ENCODE assay signal across 8 cellular contexts in the genomic region with DNA sequence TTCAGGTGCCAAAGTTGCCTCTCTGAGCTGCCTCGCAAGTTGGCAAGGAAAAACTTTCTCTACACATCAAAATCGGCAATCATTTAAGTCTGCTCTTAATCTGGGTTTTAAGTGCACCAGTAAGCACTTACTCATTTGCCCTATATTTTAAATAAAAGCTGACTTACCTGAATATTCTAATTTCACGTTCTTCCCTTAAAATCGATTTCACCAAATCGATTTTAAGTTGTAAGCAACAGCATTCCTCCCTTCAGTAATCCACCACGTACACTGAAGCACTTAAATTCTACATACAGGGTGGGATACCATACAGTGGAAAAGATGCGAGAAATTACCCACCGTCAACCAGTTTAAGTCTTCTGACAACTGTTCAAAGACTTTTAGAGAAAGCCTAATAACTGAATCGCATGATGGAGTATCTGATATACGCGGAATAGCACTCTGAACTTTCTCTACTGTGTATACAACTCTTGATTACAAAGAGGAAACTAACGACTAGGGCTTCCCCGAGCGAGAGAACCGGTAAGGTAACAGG. TPM values are rescaled to one million over a fixed set of nuclear protein-coding genes. Genes with fewer than 3 reads are reported as not detected.
A peak's percentile ranks its signal among the peaks of the same experiment; 100 is the strongest.
DNase-seq lines count a peak whose midpoint lies in the region; ATAC-seq and TF ChIP-seq lines count a peak whose summit lies in the region.

No MANE protein-coding gene starts in this region.

- peak overlapping the region; percentile 94 for H3K9ac ChIP-seq in OCI-LY1 (ENCODE audit: low read length)
- H3K9ac ChIP-seq in endodermal cell (ENCODE audit: extremely low read depth, low read length, poor library complexity, severe bottlenecking): peak overlapping the region; percentile 84

- H3K4me1 ChIP-seq in CD8-positive, alpha-beta T cell (ENCODE audit: insufficient read depth, low read length): peaks cover 60% of the 10 kb centered on the region
- peaks cover 69% of the 10 kb centered on the region for H3K4me1 ChIP-seq in OCI-LY1 (ENCODE audit: insufficient read depth, low read length, severe bottlenecking)
- H3K4me1 ChIP-seq in endodermal cell (ENCODE audit: control insufficient read depth, insufficient read depth, low read length): peaks cover 11% of the 10 kb centered on the region
- H3K4me1 ChIP-seq in neutrophil (ENCODE audit: control insufficient read depth in 1 of 2, insufficient read depth in 1 of 2, low read depth in 1 of 2, low read length in 1 of 2): peaks cover 68 to 73% of the 10 kb centered on the region in 2 experiments

- WGBS in endodermal cell (ENCODE audit: insufficient coverage in 1 of 2, insufficient read length in 1 of 2), 2 experiments: 4 to 7% methylated on average over 13 to 15 of the region's 15 CpGs

- H3K4me2 ChIP-seq in OCI-LY1 (ENCODE audit: low read length): peak overlapping the region; percentile 76

- H3K9me3 Mint-ChIP-seq in CD8-positive, alpha-beta T cell: no peaks in the 10 kb centered on the region
- H3K9me3 Mint-ChIP-seq in endodermal cell: no peaks in the 10 kb centered on the region

- DNase-seq in CD8-positive, alpha-beta T cell: no peak
- no peak for DNase-seq in endodermal cell
- no peak for DNase-seq in activated CD8-positive, alpha-beta memory T cell treated with anti-CD3 and anti-CD28 coated beads, Interleukin-2, amount 50 U/mL, for 4 hours

- H3K36me3 Mint-ChIP-seq in CD8-positive, alpha-beta T cell: peaks cover 13% of the 10 kb centered on the region
- H3K36me3 Mint-ChIP-seq in endodermal cell (ENCODE audit: low read depth): peaks cover 3% of the 10 kb centered on the region

- peaks cover 62% of the 10 kb centered on the region for H3K79me2 ChIP-seq in OCI-LY1 (ENCODE audit: insufficient read depth, low read length)

- peak overlapping the region; percentile 95 for H3K27ac Mint-ChIP-seq in CD8-positive, alpha-beta T cell
- peak overlapping the region; percentile 93 for H3K27ac Mint-ChIP-seq in endodermal cell

- H3K4me3 ChIP-seq in CD8-positive, alpha-beta T cell (ENCODE audit: low read depth, low read length): peak overlapping the region; percentile 68
- H3K4me3 ChIP-seq in OCI-LY1 (ENCODE audit: low read depth, low read length, poor library complexity, severe bottlenecking) (peak overlapping the region; percentile 81), endodermal cell (ENCODE audit: low read length) (peak overlapping the region; percentile 96), neutrophil (ENCODE audit: low read depth in 1 of 2, low read length in 1 of 2) (peak overlapping the region; percentile 74 to 87)

- no peak overlapping the region for H2AFZ ChIP-seq in OCI-LY1 (ENCODE audit: low read length)

- no peaks in the 10 kb centered on the region for H3K27me3 ChIP-seq in CD8-positive, alpha-beta T cell (ENCODE audit: insufficient read depth, low read length)
- H3K27me3 ChIP-seq in OCI-LY1 (ENCODE audit: insufficient read depth, low read length) (no peaks in the 10 kb centered on the region), endodermal cell (ENCODE audit: control insufficient read depth, insufficient read depth, low read length, poor library complexity, severe bottlenecking) (no peaks in the 10 kb centered on the region), neutrophil (no peaks in the 10 kb centered on the region)

- peaks cover 6% of the 10 kb centered on the region for H4K20me1 ChIP-seq in OCI-LY1 (ENCODE audit: insufficient read depth, low read length)

- H3K27ac ChIP-seq in CD8-positive, alpha-beta T cell (ENCODE audit: low read depth, low read length): peak overlapping the region; percentile 85
- H3K27ac ChIP-seq in OCI-LY1 (ENCODE audit: low read depth, low read length, poor library complexity, severe bottlenecking) (peak overlapping the region; percentile 91), endodermal cell (ENCODE audit: low read depth, low read length) (peak overlapping the region; percentile 46), neutrophil (peak overlapping the region; percentile 99)

- no peaks in the 10 kb centered on the region for H3K36me3 ChIP-seq in CD8-positive, alpha-beta T cell (ENCODE audit: insufficient read depth, low read length)
- H3K36me3 ChIP-seq in OCI-LY1 (ENCODE audit: insufficient read depth, low read length) (peaks cover 18% of the 10 kb centered on the region; the same call in 1 of the 2 replicates), endodermal cell (ENCODE audit: control insufficient read depth, insufficient read depth, low read length) (no peaks in the 10 kb centered on the region), neutrophil (no peaks in the 10 kb centered on the region)

- intact Hi-C loops in CD8-positive, alpha-beta T cell (cut with DNase I, micrococcal nuclease): loop anchor here (1.0 to 10.0 kb wide), 14 partner anchors 14 to 1994 kb away; partner anchors contain the start of genes ARHGAP25 (in 1 of the 2), C1D (in 1 of the 2), ETAA1 (in 1 of the 2) and TIA1 (in 1 of the 2)

- no peak for ATAC-seq in CD8-positive, alpha-beta T cell
- ATAC-seq in GM21825 (IDR thresholded peaks at IDR 0.05; ENCODE audit: unreplicated experiment) (no peak), GM18858 (IDR thresholded peaks at IDR 0.05; ENCODE audit: unreplicated experiment) (no peak), HG02981 (IDR thresholded peaks at IDR 0.05; ENCODE audit: unreplicated experiment) (no peak)

- H3K9me3 ChIP-seq in CD8-positive, alpha-beta T cell (ENCODE audit: low read length): no peaks in the 10 kb centered on the region
- H3K9me3 ChIP-seq in OCI-LY1 (ENCODE audit: low read length) (no peaks in the 10 kb centered on the region), endodermal cell (ENCODE audit: control insufficient read depth, low read length) (no peaks in the 10 kb centered on the region), neutrophil (no peaks in the 10 kb centered on the region)

- H3K4me3 Mint-ChIP-seq in CD8-positive, alpha-beta T cell: peak overlapping the region; percentile 89
- H3K4me3 Mint-ChIP-seq in endodermal cell: peak overlapping the region; percentile 97

- POLR2A ChIA-PET in CD8-positive, alpha-beta T cell (lab: Charles Lee): interaction anchor here (0.9 to 2.2 kb wide), 3 partner anchors 31 to 93 kb away, joined by 3 to 10 read pairs (median 3); partner anchors contain the start of gene PNO1

- CTCF ChIA-PET in CD8-positive, alpha-beta T cell (lab: Charles Lee): interaction anchor here (0.9 to 2.8 kb wide), 7 partner anchors 14 to 129 kb away, joined by 3 to 20 read pairs (median 4); no protein-coding TSS in a partner anchor

- no peaks in the 10 kb centered on the region for H3F3A ChIP-seq in OCI-LY1 (ENCODE audit: insufficient read depth, low read length)

- H3K4me1 Mint-ChIP-seq in CD8-positive, alpha-beta T cell (ENCODE audit: low read depth): peaks cover 38% of the 10 kb centered on the region
- H3K4me1 Mint-ChIP-seq in endodermal cell: peaks cover 7% of the 10 kb centered on the region

- TF ChIP-seq CTCF in CD8-positive, alpha-beta T cell (IDR thresholded peaks at IDR 0.05): no peak
- no peak for TF ChIP-seq CTCF in OCI-LY1 (IDR thresholded peaks at IDR 0.05; ENCODE audit: low read length)
- TF ChIP-seq CTCF in endodermal cell (conservative IDR thresholded peaks at IDR 0.05): no peak
- no peak for TF ChIP-seq CTCF in neutrophil (IDR thresholded peaks at IDR 0.05)

- H3K9me2 ChIP-seq in OCI-LY1 (ENCODE audit: low read depth, low read length): no peaks in the 10 kb centered on the region

- no peaks in the 10 kb centered on the region for H3K27me3 Mint-ChIP-seq in CD8-positive, alpha-beta T cell (ENCODE audit: low read depth)
- no peaks in the 10 kb centered on the region for H3K27me3 Mint-ChIP-seq in endodermal cell (ENCODE audit: insufficient read depth)

RNA-seq across cellular contexts. Expression of gene PPP3R1, which starts 1.6 kb away (rescaled TPM):
- 10 to 100 TPM; 68.4 to 77.0 TPM for total RNA-seq in CD8-positive, alpha-beta T cell
- total RNA-seq in endodermal cell: 10 to 100 TPM; 57.4 to 59.5 TPM
- polyA plus RNA-seq in endodermal cell (2013, experiment 1 of 2): 46.4 TPM
- 44.5 TPM for polyA plus RNA-seq in endodermal cell (2013, experiment 2 of 2)

Comparison
In these comparisons a context has a peak if more than half of its experiments do, and no peak if none do; other contexts are left out.
1. H3K27ac ChIP-seq: peak in every context shown above with its lines; median percentile 99 in neutrophil; 91 in OCI-LY1; 85 in CD8-positive, alpha-beta T cell; 46 in endodermal cell.